ENCODE assay signal across 30 cellular contexts in the genomic region with DNA sequence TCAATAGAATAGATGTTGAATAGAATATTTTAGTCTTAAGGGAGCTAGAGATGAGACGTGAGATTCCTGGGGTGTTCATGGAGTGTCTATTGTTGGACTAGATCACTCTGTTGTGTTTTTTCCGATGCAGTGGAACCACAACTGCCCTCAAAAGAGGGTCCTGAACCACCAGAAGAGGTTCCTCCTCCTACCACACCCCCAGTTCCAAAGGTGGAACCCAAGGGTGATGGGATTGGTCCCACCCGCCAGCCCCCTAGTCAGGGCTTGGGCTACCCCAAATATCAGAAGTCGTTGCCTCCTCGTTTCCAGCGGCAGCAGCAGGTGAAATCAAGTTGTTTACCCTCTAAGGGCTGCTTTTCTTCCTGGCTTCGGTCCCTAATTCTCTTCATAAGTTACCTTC. TPM values are rescaled to one million over a fixed set of nuclear protein-coding genes. Genes with fewer than 3 reads are reported as not detected.
"Had no signal": no experiment of that assay in that cellular context is flagged by ENCODE, and none has a peak within 500 bp of the region (broad histone marks: within the 10 kb centered on the region; RNA-seq: fewer than 3 reads in every experiment).

No MANE protein-coding gene starts in this region.

- ATAC-seq: SK-N-SH treated with all-trans-retinoic acid at 6 μM for 48 hours had no signal

- DNase-seq: activated B cell treated with CpG ODN at 0.5 μM for 24 hours; activated CD4-positive, alpha-beta memory T cell treated with anti-CD3 and anti-CD28 coated beads, Interleukin-2, amount 10 ng/mL, durations not matched to agents 7 days and 5 days; activated CD4-positive, alpha-beta T cell treated with anti-CD3 and anti-CD28 coated beads for 1 hour; activated CD4-positive, alpha-beta T cell treated with anti-CD3 and anti-CD28 coated beads, Interleukin-2, amount 10 ng/mL, durations not matched to agents 7 days and 5 days; activated CD8-positive, alpha-beta memory T cell treated with anti-CD3 and anti-CD28 coated beads, Interleukin-2, amount 50 U/mL, for 48 hours; activated gamma-delta T cell; activated naive CD4-positive, alpha-beta T cell treated with anti-CD3 and anti-CD28 coated beads for 36 hours; activated T-cell treated with anti-CD3 and anti-CD28 coated beads, Interleukin-2, amount 50 U/mL, for 1 hour; adrenal gland; anterior cingulate cortex; caudate nucleus; KG1; NCI-H1048; NCI-H1930; NCI-H2171 treated with DMSO at 0.1 percent for 48 hours; NCI-H345; NCI-H510A; NCI-H526 treated with DMSO at 0.1 percent for 48 hours; NCI-H82; NK-92 treated with Interleukin-12 subunit alpha and Interleukin-12 subunit beta, amount 100 ng/mL, for 24 hours; OCI-M1; Peyer's patch; SHP77 had no signal

- H3K9me3 ChIP-seq: adrenal gland, breast epithelium, Peyer's patch, SJSA1 had no signal

- H3K4me3 Mint-ChIP-seq: activated B cell treated with CpG ODN at 0.5 μM for 24 hours; activated CD4-positive, alpha-beta memory T cell treated with anti-CD3 and anti-CD28 coated beads, Interleukin-2, amount 10 ng/mL, durations not matched to agents 7 days and 5 days; activated CD4-positive, alpha-beta T cell treated with anti-CD3 and anti-CD28 coated beads, Interleukin-2, amount 10 ng/mL, durations not matched to agents 7 days and 5 days; activated naive CD4-positive, alpha-beta T cell treated with anti-CD3 and anti-CD28 coated beads for 36 hours; activated naive CD8-positive, alpha-beta T cell; T-helper 1 cell treated with Interleukin-12 subunit alpha and Interleukin-12 subunit beta and Interleukin-4 antibody, amounts not matched to agents 30 μg/mL and 1 μg/mL, for 36 hours had no signal

- H3K9me3 Mint-ChIP-seq: activated B cell treated with CpG ODN at 0.5 μM for 24 hours; activated CD4-positive, alpha-beta memory T cell treated with anti-CD3 and anti-CD28 coated beads, Interleukin-2, amount 10 ng/mL, durations not matched to agents 7 days and 5 days; activated CD4-positive, alpha-beta T cell treated with anti-CD3 and anti-CD28 coated beads, Interleukin-2, amount 10 ng/mL, durations not matched to agents 7 days and 5 days; activated naive CD4-positive, alpha-beta T cell treated with anti-CD3 and anti-CD28 coated beads for 36 hours; T-helper 1 cell treated with Interleukin-12 subunit alpha and Interleukin-12 subunit beta and Interleukin-4 antibody, amounts not matched to agents 30 μg/mL and 1 μg/mL, for 36 hours had no signal

- H3K27me3 Mint-ChIP-seq: activated B cell treated with CpG ODN at 0.5 μM for 24 hours; activated CD4-positive, alpha-beta memory T cell treated with anti-CD3 and anti-CD28 coated beads, Interleukin-2, amount 10 ng/mL, durations not matched to agents 7 days and 5 days; activated CD4-positive, alpha-beta T cell treated with anti-CD3 and anti-CD28 coated beads, Interleukin-2, amount 10 ng/mL, durations not matched to agents 7 days and 5 days; activated naive CD8-positive, alpha-beta T cell had no signal

- H3K27me3 ChIP-seq: adrenal gland, breast epithelium, Peyer's patch, SJSA1 had no signal

- H3K4me1 ChIP-seq: adrenal gland, breast epithelium, Peyer's patch, SJSA1 had no signal

- H3K4me3 ChIP-seq: adrenal gland, breast epithelium, Peyer's patch, SJSA1 had no signal

- H3K27ac Mint-ChIP-seq: activated CD4-positive, alpha-beta memory T cell treated with anti-CD3 and anti-CD28 coated beads, Interleukin-2, amount 10 ng/mL, durations not matched to agents 7 days and 5 days; activated CD4-positive, alpha-beta T cell treated with anti-CD3 and anti-CD28 coated beads, Interleukin-2, amount 10 ng/mL, durations not matched to agents 7 days and 5 days; T-helper 1 cell treated with Interleukin-12 subunit alpha and Interleukin-12 subunit beta and Interleukin-4 antibody, amounts not matched to agents 30 μg/mL and 1 μg/mL, for 36 hours had no signal

- H3K27ac ChIP-seq: adrenal gland, breast epithelium, Peyer's patch, SJSA1 had no signal

- H3K4me1 Mint-ChIP-seq: activated B cell treated with CpG ODN at 0.5 μM for 24 hours had no signal

- H3K36me3 Mint-ChIP-seq: activated naive CD8-positive, alpha-beta T cell had no signal

RNA-seq across cellular contexts. Expression of gene AIF1, which starts 14.0 kb away (rescaled TPM):
- total RNA-seq: LHCN-M2, M059J, SJSA1 had no signal
